In the genomic region with DNA sequence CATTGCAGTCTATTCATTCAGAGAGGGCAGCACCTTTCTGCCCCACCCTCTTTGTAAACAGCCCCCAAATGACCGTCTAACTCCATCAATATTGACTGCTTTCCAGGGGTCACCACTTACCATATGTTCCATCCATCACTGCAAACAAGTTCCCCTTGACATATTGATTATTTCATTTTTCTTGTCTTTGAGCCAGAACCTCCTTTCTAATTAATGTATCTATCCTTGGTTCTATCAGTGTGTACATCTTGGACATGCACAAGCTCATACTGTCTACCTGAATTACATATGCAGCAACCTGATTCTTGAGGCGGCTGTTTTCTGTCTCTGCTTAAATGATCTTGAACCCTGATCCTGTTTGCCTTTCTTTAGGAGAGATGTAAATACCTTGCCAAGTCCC, we compare ENCODE assay signal across 24 cellular contexts. TPM values are rescaled to one million over a fixed set of nuclear protein-coding genes. Genes with fewer than 3 reads are reported as not detected.
DNase-seq lines count a peak whose midpoint lies in the region; ATAC-seq and TF ChIP-seq lines count a peak whose summit lies in the region.
"Had no signal": no experiment of that assay in that cellular context is flagged by ENCODE, and none has a peak within 500 bp of the region (broad histone marks: within the 10 kb centered on the region; RNA-seq: fewer than 3 reads in every experiment).

No MANE protein-coding gene starts in this region.

- H3K4me1 Mint-ChIP-seq in osteocyte (ENCODE audit: unreplicated experiment) = no peaks in the 10 kb centered on the region
- H3K4me1 Mint-ChIP-seq: CD14-positive monocyte; CD8-positive, alpha-beta memory T cell had no signal

- DNase-seq in NCI-H146 (lab: John Stamatoyannopoulos, UW) (peak; percentile 86), NCI-H69 (lab: John Stamatoyannopoulos, UW) (peak; percentile 85), SK-N-DZ (ENCODE audit: low spot score) (peak; percentile 97), osteocyte (ENCODE audit: extremely low spot score, unreplicated experiment) (peak; percentile 5), foreskin keratinocyte (no peak), NCI-H526 (lab: John Stamatoyannopoulos, UW) (no peak)
- DNase-seq: 8988T; ACHN; AML-193; BE2C; CD4-positive, alpha-beta T cell; CD8-positive, alpha-beta memory T cell; DMS 273 treated with DMSO at 0.1 percent for 48 hours; DMS79; EL; GDM1; GOT3; HFFc6 had no signal

- no peaks in the 10 kb centered on the region for H3K4me1 ChIP-seq in foreskin keratinocyte
- H3K4me1 ChIP-seq: A549, BE2C, HAP-1 had no signal

- no peaks in the 10 kb centered on the region for H3K36me3 Mint-ChIP-seq in osteocyte (ENCODE audit: unreplicated experiment)
- H3K36me3 Mint-ChIP-seq: CD14-positive monocyte; CD8-positive, alpha-beta memory T cell had no signal

- H3K27ac Mint-ChIP-seq in osteocyte (ENCODE audit: unreplicated experiment) = no peak overlapping the region
- H3K27ac Mint-ChIP-seq: CD4-positive, alpha-beta T cell; CD8-positive, alpha-beta memory T cell; HFFc6 had no signal

- TF ChIP-seq CTCF in osteocyte (IDR thresholded peaks at IDR 0.05) = no peak
- TF ChIP-seq CTCF in foreskin keratinocyte (conservative IDR thresholded peaks at IDR 0.05) = no peak

- ATAC-seq in foreskin keratinocyte (no peak), GM21619 (IDR thresholded peaks at IDR 0.05; ENCODE audit: unreplicated experiment) (no peak)
- ATAC-seq: A549, GM12878 had no signal

- no peaks in the 10 kb centered on the region for H3K9me3 Mint-ChIP-seq in osteocyte (ENCODE audit: unreplicated experiment)
- H3K9me3 Mint-ChIP-seq: CD4-positive, alpha-beta T cell; CD8-positive, alpha-beta memory T cell had no signal

- peaks cover 7% of the 10 kb centered on the region for H3K27me3 Mint-ChIP-seq in osteocyte (ENCODE audit: unreplicated experiment)

- H3K27me3 ChIP-seq in foreskin keratinocyte = no peaks in the 10 kb centered on the region
- H3K27me3 ChIP-seq: BE2C; BLaER1 treated with 17β-estradiol and CSF1 and Interleukin-3, amounts not matched to agents 10 nM and 100 nM had no signal

- H3K4me3 Mint-ChIP-seq in osteocyte (ENCODE audit: unreplicated experiment) = no peak overlapping the region
- H3K4me3 Mint-ChIP-seq: CD14-positive monocyte; CD4-positive, alpha-beta T cell; CD8-positive, alpha-beta memory T cell; HFFc6 had no signal

- H3K27ac ChIP-seq in foreskin keratinocyte = no peak overlapping the region
- H3K27ac ChIP-seq: A549; BLaER1 treated with 17β-estradiol and CSF1 and Interleukin-3, amounts not matched to agents 10 nM and 100 nM had no signal

RNA-seq across cellular contexts. Expression of a gene that starts 44.1 kb away (rescaled TPM):
- polyA plus RNA-seq in SK-N-DZ (2014; cell fraction: cytosol; rRNA removed) = 0.15 TPM in 1 of 2 replicates, not detected in the other
- not detected in 2 replicates for polyA plus RNA-seq in SK-N-DZ (2014; cell fraction: nucleus; rRNA removed)
- 2.6 and 3.1 TPM in 2 replicates for total RNA-seq in osteocyte
- total RNA-seq in foreskin keratinocyte = 9.0 and 10.1 TPM in 2 replicates
- polyA plus RNA-seq in foreskin keratinocyte = 2.1 and 2.7 TPM in 2 replicates

Comparison
In these comparisons a context has a peak if more than half of its experiments do, and no peak if none do; other contexts are left out.
1. DNase-seq: peak in NCI-H146 (single experiment), NCI-H69 (single experiment), SK-N-DZ (single experiment) and osteocyte (single experiment); none in foreskin keratinocyte (0 of 2) and NCI-H526 (0 of 2).